ENCODE assay signal across 12 cellular contexts in the genomic region with DNA sequence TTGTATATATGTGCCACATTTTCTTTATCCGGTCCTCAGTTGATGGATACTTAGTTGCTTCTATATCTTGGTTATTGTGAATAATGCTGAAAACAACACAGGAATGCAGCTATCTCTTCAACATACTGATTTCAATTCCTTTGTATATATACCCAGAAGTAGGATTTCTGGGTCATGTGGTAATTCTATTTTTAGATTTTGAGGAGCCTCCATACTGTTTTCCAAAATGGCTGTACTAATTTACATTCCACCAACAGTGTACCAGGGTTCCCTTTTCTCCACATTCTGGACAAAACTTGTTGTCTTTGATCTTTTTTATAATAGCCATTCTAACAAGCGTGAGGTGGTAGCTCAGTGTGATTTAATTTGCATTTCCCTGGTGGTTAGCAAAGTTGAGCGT. TPM values are rescaled to one million over a fixed set of nuclear protein-coding genes. Genes with fewer than 3 reads are reported as not detected.
A peak's percentile ranks its signal among the peaks of the same experiment; 100 is the strongest.
DNase-seq lines count a peak whose midpoint lies in the region; ATAC-seq, FAIRE-seq and TF ChIP-seq lines count a peak whose summit lies in the region.
"Had no signal": no experiment of that assay in that cellular context is flagged by ENCODE, and none has a peak within 500 bp of the region (broad histone marks: within the 10 kb centered on the region; RNA-seq: fewer than 3 reads in every experiment).

No MANE protein-coding gene starts in this region.

- WGBS in HepG2 (ENCODE audit: low lambda C conversion rate): 88% methylated on average over 3 of the region's 3 CpGs

- in situ Hi-C loops in Panc1 (cut with HindIII; ENCODE audit: low pct_unique_long_range_greater_than_20kb, low sequenced_read_pairs): no loop called here
- in situ Hi-C loops in HepG2 (cut with HindIII; ENCODE audit: extremely low pct_ligation_motif_present, low pct_unique_long_range_greater_than_20kb): loop anchor here (5.0 kb wide), 1 partner anchor 41 kb away; a partner anchor contains a TSS

- no peaks in the 10 kb centered on the region for H3K27me3 Mint-ChIP-seq in type B pancreatic cell

- peaks cover 19% of the 10 kb centered on the region for H3K36me3 Mint-ChIP-seq in type B pancreatic cell

- TF ChIP-seq EP300 in HepG2 (IDR thresholded peaks at IDR 0.05; ENCODE audit: low read depth in 2 of 2, low read length in 2 of 2) (no peak), HepG2 (CRISPR knock-in tag; IDR thresholded peaks at IDR 0.05; ENCODE audit: borderline replicate concordance) (no peak)

- H3K9me3 ChIP-seq in left ventricle myocardium inferior (replicated peaks): no peaks in the 10 kb centered on the region
- H3K9me3 ChIP-seq in Panc1 (ENCODE audit: control insufficient read depth, insufficient read depth, low read depth, low read length): no peaks in the 10 kb centered on the region
- no peaks in the 10 kb centered on the region for H3K9me3 ChIP-seq in HepG2 (ENCODE audit: low read length)

- H3K4me1 ChIP-seq in left ventricle myocardium inferior (peaks cover 38% of the 10 kb centered on the region), Panc1 (ENCODE audit: control insufficient read depth, insufficient read depth, low read length) (peaks cover 11% of the 10 kb centered on the region; the same call in 1 of the 2 replicates), HepG2 (ENCODE audit: insufficient read depth, low read length) (peaks cover 31% of the 10 kb centered on the region)

- H3K27me3 ChIP-seq in left ventricle myocardium inferior (ENCODE audit: low read depth) (no peaks in the 10 kb centered on the region), Panc1 (ENCODE audit: control insufficient read depth, insufficient read depth, low read length) (no peaks in the 10 kb centered on the region), HepG2 (ENCODE audit: control insufficient read depth in 1 of 2, insufficient read depth in 2 of 2, low read length in 2 of 2) (no peaks in the 10 kb centered on the region)

- BruUV-seq in Panc1 (replicated peaks; lab: Mats Ljungman, UMichigan): TSS peak; percentile 71
- no TSS peak for BruUV-seq in HepG2 (replicated peaks; lab: Mats Ljungman, UMichigan)

- H4K20me1 ChIP-seq in HepG2 (ENCODE audit: insufficient read depth, low read length): no peaks in the 10 kb centered on the region

- CTCF ChIA-PET in Panc1 (lab: Charles Lee) (no interaction called here), HepG2 (lab: Yijun Ruan, JAX; ENCODE audit: low intra/inter-chr PET ratio, low total read pairs) (interaction anchor here (2.0 kb wide), 1 partner anchor 29 kb away, joined by 7 read pairs; no protein-coding TSS in a partner anchor)

- H3K4me3 ChIP-seq in left ventricle myocardium inferior (no peak overlapping the region), Panc1 (ENCODE audit: low read depth in 2 of 2, low read length in 2 of 2) (no peak overlapping the region), HepG2 (replicated peaks in 1 of 3; ENCODE audit: insufficient read depth in 1 of 3, low read depth in 2 of 3, low read length in 3 of 3) (no peak overlapping the region)

- no peak for TF ChIP-seq CTCF in left ventricle myocardium inferior (IDR thresholded peaks at IDR 0.05; ENCODE audit: borderline replicate concordance)
- no peak for TF ChIP-seq CTCF in Panc1 (IDR thresholded peaks at IDR 0.05)
- TF ChIP-seq CTCF in HepG2 (CRISPR knock-in tag; IDR thresholded peaks at IDR 0.05): no peak
- no peak for TF ChIP-seq CTCF in type B pancreatic cell (conservative IDR thresholded peaks at IDR 0.05)
- no peak for TF ChIP-seq CTCF in GM20000 (IDR thresholded peaks at IDR 0.05; ENCODE audit: extremely low read depth, missing control alignments)

- H2AFZ ChIP-seq in HepG2 (ENCODE audit: low read length): no peak overlapping the region

- FAIRE-seq in HepG2 (lab: Jason Lieb, UNC): no peak

- peak overlapping the region; percentile 61 for H3K4me3 Mint-ChIP-seq in type B pancreatic cell

- no peak for DNase-seq in left ventricle myocardium inferior
- no peak for DNase-seq in left ventricle myocardium superior
- DNase-seq in Panc1 (ENCODE audit: low read depth, low spot score): no peak
- no peak for DNase-seq in HepG2 (ENCODE audit: low spot score)
- no peak for DNase-seq in type B pancreatic cell (ENCODE audit: extremely low spot score, unreplicated experiment)
- DNase-seq in GM20000 (ENCODE audit: low spot score): no peak
- no peak for DNase-seq in stimulated activated CD4-positive, alpha-beta T cell treated with anti-CD3 and anti-CD28 coated beads, Interleukin-4, amount 100 ng/mL, for 1 hour
- DNase-seq: dermis blood vessel endothelial cell; NCI-H1092; right cardiac atrium; stimulated activated CD4-positive, alpha-beta T cell treated with anti-CD3 and anti-CD28 coated beads, Interleukin-4, amount 100 ng/mL, for 4 hours had no signal

- peaks cover 13% of the 10 kb centered on the region for H3K9me3 Mint-ChIP-seq in type B pancreatic cell

- H3K36me3 ChIP-seq in left ventricle myocardium inferior: peaks cover 12% of the 10 kb centered on the region
- no peaks in the 10 kb centered on the region for H3K36me3 ChIP-seq in Panc1 (ENCODE audit: control insufficient read depth, insufficient read depth, low read length)
- H3K36me3 ChIP-seq in HepG2 (replicated peaks in 1 of 2; ENCODE audit: control insufficient read depth in 1 of 2, insufficient read depth in 2 of 2, low read length in 2 of 2): peaks cover 0 to 2% of the 10 kb centered on the region in 2 experiments; a peak in 2 of 5 replicates

- H3K4me2 ChIP-seq in HepG2 (ENCODE audit: low read depth, low read length): peak overlapping the region; percentile 22

- no peak for ATAC-seq in left ventricle myocardium superior
- ATAC-seq in Panc1: no peak
- no peak for ATAC-seq in HepG2
- ATAC-seq in HG02642 (IDR thresholded peaks at IDR 0.05; ENCODE audit: poor library complexity, unreplicated experiment): no peak
- ATAC-seq: right cardiac atrium had no signal

- no peak overlapping the region for H3K9ac ChIP-seq in HepG2 (ENCODE audit: insufficient read depth, low read depth, low read length)

- intact Hi-C loops in left ventricle myocardium inferior (cut with micrococcal nuclease) (no loop called here), left ventricle myocardium superior (cut with micrococcal nuclease) (no loop called here), Panc1 (cut with micrococcal nuclease; ENCODE audit: unreplicated experiment) (loop anchor here (10.0 kb wide), 1 partner anchor 241 kb away; no protein-coding TSS in a partner anchor), HepG2 (cut with micrococcal nuclease; ENCODE audit: unreplicated experiment) (no loop called here)

- TF ChIP-seq POLR2A in HepG2 (IDR thresholded peaks at IDR 0.05; ENCODE audit: insufficient read depth in 1 of 2, low read depth in 2 of 2, low read length in 2 of 2): no peak

- no peak for TF ChIP-seq RAD21 in HepG2 (CRISPR knock-in tag; IDR thresholded peaks at IDR 0.05)

- H3K27ac ChIP-seq in left ventricle myocardium inferior (replicated peaks): peak overlapping the region; percentile 99
- H3K27ac ChIP-seq in Panc1 (ENCODE audit: low read length): no peak overlapping the region
- H3K27ac ChIP-seq in HepG2 (ENCODE audit: extremely low read length, insufficient read depth, low read length): no peak overlapping the region

- H3K4me1 Mint-ChIP-seq in type B pancreatic cell (ENCODE audit: unreplicated experiment): peaks cover 5% of the 10 kb centered on the region

- H3K27ac Mint-ChIP-seq in type B pancreatic cell: peak overlapping the region; percentile 22

- POLR2A ChIA-PET in Panc1 (lab: Charles Lee): no interaction called here
- POLR2A ChIA-PET in HepG2 (lab: Yijun Ruan, JAX): interaction anchor here (2.4 to 4.4 kb wide), 2 partner anchors 38 to 248 kb away, joined by 24 to 119 read pairs; a partner anchor contains a TSS

- peaks cover 25% of the 10 kb centered on the region for H3K79me2 ChIP-seq in HepG2 (ENCODE audit: insufficient read depth, low read length)

RNA-seq across cellular contexts. Expression of a gene that starts 1.6 kb away (rescaled TPM):
- 58.0 TPM for total RNA-seq in left ventricle myocardium inferior
- 59.3 TPM for total RNA-seq in left ventricle myocardium superior
- total RNA-seq in Panc1 (2021; ENCODE audit: unreplicated experiment): 11.0 TPM
- polyA plus RNA-seq in Panc1 (2012; ENCODE audit: insufficient read length): 6.9 TPM
- total RNA-seq in HepG2 (2016; rRNA removed; fragmentation: Illumina TruSeq; extraction: Trizol): 16.6 and 21.8 TPM in 2 replicates
- total RNA-seq in HepG2 (2016; cell fraction: cytosol; rRNA removed; fragmentation: Illumina TruSeq; extraction: Trizol; ENCODE audit: low read depth): 21.9 and 28.4 TPM in 2 replicates
- 17.2 TPM in 2 replicates for total RNA-seq in HepG2 (2016; cell fraction: insoluble cytoplasmic fraction; rRNA removed; fragmentation: Illumina TruSeq; extraction: Trizol)
- 17.8 and 18.2 TPM in 2 replicates for total RNA-seq in HepG2 (2016; cell fraction: membrane; rRNA removed; fragmentation: Illumina TruSeq; extraction: Trizol)
- total RNA-seq in HepG2 (2016; cell fraction: nucleus; rRNA removed; fragmentation: Illumina TruSeq; extraction: Trizol): 13.1 and 16.9 TPM in 2 replicates
- 13.4 and 14.1 TPM in 2 replicates for polyA plus RNA-seq in HepG2 (2011; rRNA removed)
- 8.8 and 9.0 TPM in 2 replicates for polyA plus RNA-seq in HepG2 (2011; cell fraction: cytosol; rRNA removed)
- 20.2 and 21.9 TPM in 2 replicates for polyA plus RNA-seq in HepG2 (2011; cell fraction: nucleus; rRNA removed)
- polyA plus RNA-seq in HepG2 (2012): 10.3 and 16.7 TPM in 2 replicates
- 4.9 and 5.9 TPM in 2 replicates for polyA plus RNA-seq in HepG2 (2016; cell fraction: cytosol; fragmentation: Illumina TruSeq; extraction: Trizol; ENCODE audit: low read depth)
- polyA plus RNA-seq in HepG2 (2016; cell fraction: insoluble cytoplasmic fraction; fragmentation: Illumina TruSeq; extraction: Trizol; ENCODE audit: low read depth): 19.7 and 19.8 TPM in 2 replicates
- polyA plus RNA-seq in HepG2 (2016; cell fraction: membrane; fragmentation: Illumina TruSeq; extraction: Trizol; ENCODE audit: low read depth): 8.4 and 10.3 TPM in 2 replicates
- 27.2 and 27.6 TPM in 2 replicates for polyA plus RNA-seq in HepG2 (2016; cell fraction: nucleus; fragmentation: Illumina TruSeq; extraction: Trizol; ENCODE audit: insufficient read depth, low read depth)
- polyA minus RNA-seq in HepG2 (2011; rRNA and poly(A)+ RNA removed; ENCODE audit: low replicate concordance): 5.4 and 6.8 TPM in 2 replicates
- 6.1 and 6.7 TPM in 2 replicates for polyA minus RNA-seq in HepG2 (2011; cell fraction: cytosol; rRNA and poly(A)+ RNA removed)
- polyA minus RNA-seq in HepG2 (2011; cell fraction: nucleus; rRNA and poly(A)+ RNA removed): 16.8 and 17.6 TPM in 2 replicates
- 15.3 and 17.4 TPM in 2 replicates for total RNA-seq in type B pancreatic cell (ENCODE audit: low replicate concordance)

RNA-seq across cellular contexts. Expression of a gene that starts 39.1 kb away (rescaled TPM):
- total RNA-seq in left ventricle myocardium inferior (46.9 TPM), left ventricle myocardium superior (50.2 TPM), Panc1 (2021; ENCODE audit: unreplicated experiment) (74.4 TPM), HepG2 (2016; rRNA removed; fragmentation: Illumina TruSeq; extraction: Trizol) (186 and 215 TPM in 2 replicates), type B pancreatic cell (ENCODE audit: low replicate concordance) (53.8 and 55.1 TPM in 2 replicates)
- 67.9 TPM for polyA plus RNA-seq in Panc1 (2012; ENCODE audit: insufficient read length)
- 27.0 and 31.6 TPM in 2 replicates for total RNA-seq in HepG2 (2016; cell fraction: cytosol; rRNA removed; fragmentation: Illumina TruSeq; extraction: Trizol; ENCODE audit: low read depth)
- total RNA-seq in HepG2 (2016; cell fraction: insoluble cytoplasmic fraction; rRNA removed; fragmentation: Illumina TruSeq; extraction: Trizol): 183 and 212 TPM in 2 replicates
- total RNA-seq in HepG2 (2016; cell fraction: membrane; rRNA removed; fragmentation: Illumina TruSeq; extraction: Trizol): 65.5 and 72.1 TPM in 2 replicates
- 69.4 and 79.5 TPM in 2 replicates for total RNA-seq in HepG2 (2016; cell fraction: nucleus; rRNA removed; fragmentation: Illumina TruSeq; extraction: Trizol)
- 30.1 and 37.8 TPM in 2 replicates for polyA plus RNA-seq in HepG2 (2011; rRNA removed)
- polyA plus RNA-seq in HepG2 (2011; cell fraction: cytosol; rRNA removed): 47.4 and 53.1 TPM in 2 replicates
- polyA plus RNA-seq in HepG2 (2011; cell fraction: nucleus; rRNA removed): 23.4 and 23.5 TPM in 2 replicates
- 60.3 and 94.1 TPM in 2 replicates for polyA plus RNA-seq in HepG2 (2012)
- 30.5 and 34.4 TPM in 2 replicates for polyA plus RNA-seq in HepG2 (2016; cell fraction: cytosol; fragmentation: Illumina TruSeq; extraction: Trizol; ENCODE audit: low read depth)
- 240 and 243 TPM in 2 replicates for polyA plus RNA-seq in HepG2 (2016; cell fraction: insoluble cytoplasmic fraction; fragmentation: Illumina TruSeq; extraction: Trizol; ENCODE audit: low read depth)
- 60.8 and 65.8 TPM in 2 replicates for polyA plus RNA-seq in HepG2 (2016; cell fraction: membrane; fragmentation: Illumina TruSeq; extraction: Trizol; ENCODE audit: low read depth)
- 136 and 138 TPM in 2 replicates for polyA plus RNA-seq in HepG2 (2016; cell fraction: nucleus; fragmentation: Illumina TruSeq; extraction: Trizol; ENCODE audit: insufficient read depth, low read depth)
- 4.3 and 4.6 TPM in 2 replicates for polyA minus RNA-seq in HepG2 (2011; rRNA and poly(A)+ RNA removed; ENCODE audit: low replicate concordance)
- polyA minus RNA-seq in HepG2 (2011; cell fraction: cytosol; rRNA and poly(A)+ RNA removed): 13.1 and 18.6 TPM in 2 replicates
- 26.5 and 26.9 TPM in 2 replicates for polyA minus RNA-seq in HepG2 (2011; cell fraction: nucleus; rRNA and poly(A)+ RNA removed)
